Comparison of ENCODE assay signal across 9 cellular contexts in the genomic region with DNA sequence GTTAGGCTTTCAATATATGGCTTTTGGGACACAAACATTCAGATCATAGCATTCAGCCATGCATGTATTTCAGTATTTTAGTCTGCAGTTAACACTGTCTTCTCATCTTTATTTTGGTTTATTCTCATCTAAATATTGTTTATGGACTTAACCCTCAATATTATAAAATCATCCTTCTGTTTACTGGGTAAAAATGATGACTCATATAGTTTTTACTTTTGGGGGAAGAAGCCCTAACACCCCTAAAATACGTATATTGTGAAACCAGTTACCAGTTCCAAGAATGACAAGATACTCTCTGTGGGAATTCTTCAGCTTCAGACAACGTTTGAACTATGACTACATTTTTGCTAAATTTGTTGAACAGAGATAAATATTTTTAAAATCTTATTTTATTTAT.
"Had no signal": no experiment of that assay in that cellular context is flagged by ENCODE, and none has a peak within 500 bp of the region (broad histone marks: within the 10 kb centered on the region; RNA-seq: fewer than 3 reads in every experiment).

No MANE protein-coding gene starts in this region.

- DNase-seq: H9, HCEC 1CT, Karpas-422, KBM-7 had no signal

- ATAC-seq: GM23338 had no signal

- H3K4me3 ChIP-seq: GM23338 had no signal

- H2AFZ ChIP-seq: GM23338 had no signal

- H3K4me2 ChIP-seq: GM23338, KMS-11 had no signal

- FAIRE-seq: H1, H54, HTR-8/SVneo had no signal

- H3K27ac ChIP-seq: KMS-11 had no signal

- H3K9ac ChIP-seq: KMS-11 had no signal
